21 cellular contexts compared by ENCODE assay signal in genomic region chr14:71891970-71892369, GRCh38. TPM values are rescaled to one million over a fixed set of nuclear protein-coding genes. Genes with fewer than 3 reads are reported as not detected.
"Had no signal": no experiment of that assay in that cellular context is flagged by ENCODE, and none has a peak within 500 bp of the region (broad histone marks: within the 10 kb centered on the region; RNA-seq: fewer than 3 reads in every experiment).

No MANE protein-coding gene starts in this region.

- H3K36me3 ChIP-seq: esophagus squamous epithelium, sigmoid colon, uterus had no signal

- FAIRE-seq: keratinocyte had no signal

- H3K4me3 ChIP-seq: esophagus squamous epithelium, sigmoid colon, testis, uterus had no signal

- H3K27me3 ChIP-seq: esophagus squamous epithelium, sigmoid colon, testis, uterus had no signal

- H3K4me1 ChIP-seq: esophagus squamous epithelium, sigmoid colon, testis, uterus had no signal

- H3K9me3 ChIP-seq: sigmoid colon, testis, uterus had no signal

- H3K27ac ChIP-seq: esophagus squamous epithelium, sigmoid colon, testis, uterus had no signal

- DNase-seq: activated CD4-positive, alpha-beta memory T cell treated with anti-CD3 and anti-CD28 coated beads for 36 hours; activated CD4-positive, alpha-beta T cell treated with anti-CD3 and anti-CD28 coated beads for 48 hours; activated effector memory CD4-positive, alpha-beta T cell treated with anti-CD3 and anti-CD28 coated beads, Interleukin-2, amount 50 U/mL, for 16 hours; activated naive CD4-positive, alpha-beta T cell treated with anti-CD3 and anti-CD28 coated beads, Interleukin-2, amount 10 ng/mL, durations not matched to agents 7 days and 5 days; activated naive CD8-positive, alpha-beta T cell treated with anti-CD3 and anti-CD28 coated beads, Interleukin-2, amount 50 U/mL, for 24 hours; anterior cingulate cortex; central memory CD4-positive, alpha-beta T cell; dermis blood vessel endothelial cell; effector memory CD8-positive, alpha-beta T cell; esophagus squamous epithelium; left colon; retina; sigmoid colon; stimulated activated CD4-positive, alpha-beta T cell treated with anti-CD3 and anti-CD28 coated beads, Interleukin-2, amount 100 ng/mL, for 48 hours; stimulated activated naive CD4-positive, alpha-beta T cell; T1000; testis; trophoblast cell; uterus had no signal

RNA-seq across cellular contexts. Expression of gene RGS6, which starts 40.3 kb away (rescaled TPM):
- total RNA-seq: dermis blood vessel endothelial cell, myocyte had no signal
- polyA plus RNA-seq: keratinocyte had no signal
